In genomic region chr21:41444703-41445464, GRCh38 we compare ENCODE assay signal across 23 cellular contexts. TPM values are rescaled to one million over a fixed set of nuclear protein-coding genes. Genes with fewer than 3 reads are reported as not detected.
DNase-seq lines count a peak whose midpoint lies in the region; ATAC-seq, FAIRE-seq and TF ChIP-seq lines count a peak whose summit lies in the region.
"Had no signal": no experiment of that assay in that cellular context is flagged by ENCODE, and none has a peak within 500 bp of the region (broad histone marks: within the 10 kb centered on the region; RNA-seq: fewer than 3 reads in every experiment).

No MANE protein-coding gene starts in this region.

- SMC1A ChIA-PET in GM12878 (lab: Charles Lee; ENCODE audit: uncharacterized antibody, unreplicated experiment) = interaction anchor here (0.7 kb wide), 2 partner anchors 14 to 34 kb away, joined by 3 read pairs; no protein-coding TSS in a partner anchor

- H3K27ac ChIP-seq in right atrium auricular region = no peak overlapping the region
- no peak overlapping the region for H3K27ac ChIP-seq in GM12878 (ENCODE audit: control insufficient read depth, insufficient read depth)
- H3K27ac ChIP-seq in transverse colon = no peak overlapping the region
- H3K27ac ChIP-seq: Peyer's patch had no signal

- in situ Hi-C loops in GM12878 (cut with MboI) = no loop called here
- in situ Hi-C loops in transverse colon (cut with MboI; ENCODE audit: low pct_ligation_motif_present in 1 of 4, low pct_unique_long_range_greater_than_20kb in 1 of 4, low sequenced_read_pairs in 3 of 4) = no loop called here

- intact Hi-C loops in activated CD4-positive, alpha-beta T cell treated with anti-CD3 and anti-CD28 coated beads, Interleukin-2, amount 10 ng/mL, durations not matched to agents 24 days and 14 days (cut with micrococcal nuclease) = no loop called here
- intact Hi-C loops in cardiac septum (cut with DNase I) (no loop called here), GM12878 (cut with micrococcal nuclease; ENCODE audit: unreplicated experiment) (no loop called here), transverse colon (cut with DNase I; ENCODE audit: low total_unique reads) (loop anchor here (10.0 kb wide), 1 partner anchor 190 kb away; no protein-coding TSS in a partner anchor)

- POLR2A ChIA-PET in GM12878 (lab: Charles Lee) = no interaction called here
- POLR2A ChIA-PET in HEK293T (lab: Yijun Ruan, JAX) = no interaction called here

- H3K27ac Mint-ChIP-seq in activated CD4-positive, alpha-beta T cell treated with anti-CD3 and anti-CD28 coated beads, Interleukin-2, amount 10 ng/mL, durations not matched to agents 24 days and 14 days = peak overlapping the region; percentile 51
- H3K27ac Mint-ChIP-seq: HFFc6 had no signal

- H3K36me3 Mint-ChIP-seq in activated CD4-positive, alpha-beta T cell treated with anti-CD3 and anti-CD28 coated beads, Interleukin-2, amount 10 ng/mL, durations not matched to agents 24 days and 14 days (ENCODE audit: low read depth) = peaks cover 81% of the 10 kb centered on the region

- no peak for TF ChIP-seq RAD21 in GM12878 (IDR thresholded peaks at IDR 0.05; ENCODE audit: insufficient read depth, low read depth, low read length)

- no peak for DNase-seq in activated CD4-positive, alpha-beta T cell treated with anti-CD3 and anti-CD28 coated beads, Interleukin-2, amount 10 ng/mL, durations not matched to agents 24 days and 14 days
- DNase-seq in activated CD4-positive, alpha-beta T cell treated with anti-CD3 and anti-CD28 coated beads, Interleukin-2, amount 50 U/mL, for 4 hours = no peak
- DNase-seq in cardiac septum (ENCODE audit: low spot score) (peak; percentile 33), right atrium auricular region (ENCODE audit: low spot score) (no peak), GM12878 (ENCODE audit: low read depth, low spot score) (no peak), transverse colon (peak; percentile 2), COLO829 (ENCODE audit: low spot score) (no peak), HEK293T (ENCODE audit: extremely low spot score) (no peak)
- DNase-seq: AML-193, C1 segment of cervical spinal cord, DMS53, GDM1, H7, HFFc6, Karpas-422, MV-4-11, NCI-H1105 treated with DMSO at 0.1 percent for 48 hours, NCI-H2029 treated with DMSO at 0.1 percent for 48 hours, NCI-H2171 treated with DMSO at 0.1 percent for 48 hours, NCI-H524 treated with DMSO at 0.1 percent for 48 hours, NCI-H82 had no signal

- H3K9ac ChIP-seq in GM12878 (ENCODE audit: control insufficient read depth, insufficient read depth, low read length) = no peak overlapping the region

- peaks cover 20% of the 10 kb centered on the region for H3K4me1 Mint-ChIP-seq in activated CD4-positive, alpha-beta T cell treated with anti-CD3 and anti-CD28 coated beads, Interleukin-2, amount 10 ng/mL, durations not matched to agents 24 days and 14 days

- TF ChIP-seq POLR2A in GM12878 (IDR thresholded peaks at IDR 0.05; ENCODE audit: low read depth, low read length) (peak; percentile 57), transverse colon (IDR thresholded peaks at IDR 0.05) (no peak)

- CTCF ChIA-PET in GM12878 (lab: Yijun Ruan, JAX) (interaction anchor here (1.0 to 2.3 kb wide), 3 partner anchors 33 to 76 kb away, joined by 3 to 12 read pairs (median 5); no protein-coding TSS in a partner anchor), HEK293T (lab: Yijun Ruan, JAX) (interaction anchor here (0.6 kb wide), 1 partner anchor 165 kb away, joined by 3 read pairs; no protein-coding TSS in a partner anchor)

- WGBS in GM12878 (ENCODE audit: insufficient coverage, insufficient replicate concordance, low lambda C conversion rate, missing lambda C conversion rate) = 85% methylated on average over 13 of the region's 13 CpGs
- 84 to 93% methylated on average over 2 to 10 of the region's 13 CpGs for WGBS in transverse colon (ENCODE audit: low coverage in 1 of 2), 2 donors

- H3K27me3 Mint-ChIP-seq in activated CD4-positive, alpha-beta T cell treated with anti-CD3 and anti-CD28 coated beads, Interleukin-2, amount 10 ng/mL, durations not matched to agents 24 days and 14 days = no peaks in the 10 kb centered on the region

- no TSS peak for BruUV-seq in GM12878 (replicated peaks; lab: Mats Ljungman, UMichigan)

- peaks cover 4% of the 10 kb centered on the region for H4K20me1 ChIP-seq in GM12878 (ENCODE audit: control insufficient read depth, insufficient read depth)

- no peaks in the 10 kb centered on the region for H3K9me3 ChIP-seq in right atrium auricular region
- H3K9me3 ChIP-seq in GM12878 (replicated peaks; ENCODE audit: control insufficient read depth, insufficient read depth, low read length) = no peaks in the 10 kb centered on the region
- H3K9me3 ChIP-seq in transverse colon = no peaks in the 10 kb centered on the region
- H3K9me3 ChIP-seq: Peyer's patch had no signal

- H3K36me3 ChIP-seq in right atrium auricular region (peaks cover 19% of the 10 kb centered on the region), GM12878 (ENCODE audit: control insufficient read depth in 2 of 2, insufficient read depth in 2 of 2, low read length in 1 of 2) (peaks cover 28 to 81% of the 10 kb centered on the region in 2 experiments), transverse colon (peaks cover 0 to 37% (median 14%) of the 10 kb centered on the region in 4 donors)

- H3K4me2 ChIP-seq in GM12878 (ENCODE audit: control insufficient read depth, insufficient read depth) = no peak overlapping the region

- no peaks in the 10 kb centered on the region; the same call in none of the 2 replicates for H3K79me2 ChIP-seq in GM12878 (ENCODE audit: control insufficient read depth, insufficient read depth, low read length)

- ATAC-seq in GM12878 = no peak

- no peaks in the 10 kb centered on the region for H3K9me3 Mint-ChIP-seq in activated CD4-positive, alpha-beta T cell treated with anti-CD3 and anti-CD28 coated beads, Interleukin-2, amount 10 ng/mL, durations not matched to agents 24 days and 14 days
- H3K9me3 Mint-ChIP-seq: HFFc6 had no signal

- H2AFZ ChIP-seq in GM12878 (ENCODE audit: control insufficient read depth, low read depth, low read length) = no peak overlapping the region

- RAD21 ChIA-PET in GM12878 (lab: Charles Lee; ENCODE audit: unreplicated experiment) = interaction anchor here (0.6 kb wide), 1 partner anchor 10 kb away, joined by 3 read pairs; no protein-coding TSS in a partner anchor

- no peak for FAIRE-seq in GM12878 (lab: Jason Lieb, UNC)
- FAIRE-seq: D721Med had no signal

- TF ChIP-seq CTCF in right atrium auricular region (IDR thresholded peaks at IDR 0.05) (no peak), GM12878 (IDR thresholded peaks at IDR 0.05 in 2 of 3, conservative IDR thresholded peaks at IDR 0.05 in 1 of 3; ENCODE audit: control insufficient read depth in 2 of 3, extremely low read depth in 1 of 3, insufficient read depth in 1 of 3, low read depth in 3 of 3, low read length in 3 of 3) (no peak), transverse colon (IDR thresholded peaks at IDR 0.05) (no peak)

- no peaks in the 10 kb centered on the region for H3K4me1 ChIP-seq in right atrium auricular region
- H3K4me1 ChIP-seq in GM12878 (ENCODE audit: control insufficient read depth, insufficient read depth, low read length) = no peaks in the 10 kb centered on the region
- no peaks in the 10 kb centered on the region for H3K4me1 ChIP-seq in transverse colon
- H3K4me1 ChIP-seq: Peyer's patch had no signal

- TF ChIP-seq EP300 in GM12878 (IDR thresholded peaks at IDR 0.05; ENCODE audit: borderline replicate concordance in 1 of 2, control insufficient read depth in 1 of 2, low read depth in 2 of 2, low read length in 2 of 2) (no peak), transverse colon (IDR thresholded peaks at IDR 0.05; ENCODE audit: low read depth) (no peak)

- no peak overlapping the region for H3K4me3 ChIP-seq in right atrium auricular region
- H3K4me3 ChIP-seq in GM12878 = no peak overlapping the region
- H3K4me3 ChIP-seq in transverse colon = no peak overlapping the region
- H3K4me3 ChIP-seq: Peyer's patch had no signal

- H3K4me3 Mint-ChIP-seq in activated CD4-positive, alpha-beta T cell treated with anti-CD3 and anti-CD28 coated beads, Interleukin-2, amount 10 ng/mL, durations not matched to agents 24 days and 14 days = no peak overlapping the region
- H3K4me3 Mint-ChIP-seq: HFFc6 had no signal

- H3K27me3 ChIP-seq in right atrium auricular region (no peaks in the 10 kb centered on the region), GM12878 (replicated peaks in 1 of 2; ENCODE audit: control insufficient read depth in 2 of 2, insufficient read depth in 2 of 2, low read length in 1 of 2) (no peaks in the 10 kb centered on the region), transverse colon (no peaks in the 10 kb centered on the region)
- H3K27me3 ChIP-seq: Peyer's patch had no signal

TF ChIP-seq in HEK293T, 16 proteins besides CTCF, POLR2A, EP300 and RAD21 (continues in another document):
- TF ChIP-seq SP1 (IDR thresholded peaks at IDR 0.05) (no peak), ARNT (IDR thresholded peaks at IDR 0.05) (no peak)

RNA-seq across cellular contexts. Expression of gene MX1, which starts 18.8 kb away (rescaled TPM):
- total RNA-seq in activated CD4-positive, alpha-beta T cell treated with anti-CD3 and anti-CD28 coated beads, Interleukin-2, amount 10 ng/mL, durations not matched to agents 24 days and 14 days = 88.8 and 90.5 TPM in 2 replicates
- total RNA-seq in cardiac septum = 11.0 TPM
- 1 to 10 TPM; 6.9 to 8.5 TPM for total RNA-seq in right atrium auricular region
- 488 and 545 TPM in 2 replicates for total RNA-seq in GM12878 (2013; cell fraction: nucleolus; rRNA removed)
- 385 and 432 TPM in 2 replicates for total RNA-seq in GM12878 (2014; rRNA removed)
- total RNA-seq in GM12878 (2014; rRNA removed; fragmentation: Illumina TruSeq; extraction: Trizol) = 354 and 364 TPM in 2 replicates
- total RNA-seq in GM12878 (2021) = 380 and 405 TPM in 2 replicates
- polyA plus RNA-seq in GM12878 (2011; ENCODE audit: low read depth) = 255 TPM
- 337 and 367 TPM in 2 replicates for polyA plus RNA-seq in GM12878 (2011; rRNA removed)
- 403 and 416 TPM in 2 replicates for polyA plus RNA-seq in GM12878 (2011; cell fraction: cytosol; rRNA removed)
- polyA plus RNA-seq in GM12878 (2011; cell fraction: nucleus; rRNA removed) = 596 and 625 TPM in 2 replicates
- 327 and 366 TPM in 2 replicates for polyA plus RNA-seq in GM12878 (2012)
- 293 and 352 TPM in 2 replicates for polyA plus RNA-seq in GM12878 (2014; fragmentation: Illumina TruSeq; extraction: Trizol)
- polyA plus RNA-seq in GM12878 (2014; fragmentation: Nextera tagmentation; extraction: Ambion mirVana) = 10 to 100 TPM; 75.9 to 90.9 TPM
- polyA plus RNA-seq in GM12878 (2014; rRNA removed) = 308 and 311 TPM in 2 replicates
- polyA plus RNA-seq in GM12878 (2016; fragmentation: Nextera tagmentation; extraction: Ambion mirVana) = 100 to 1,000 TPM; 242 to 247 TPM
- 680 and 808 TPM in 2 replicates for polyA minus RNA-seq in GM12878 (2011; rRNA and poly(A)+ RNA removed)
- 217 and 223 TPM in 2 replicates for polyA minus RNA-seq in GM12878 (2011; cell fraction: cytosol; rRNA and poly(A)+ RNA removed)
- polyA minus RNA-seq in GM12878 (2011; cell fraction: nucleus; rRNA and poly(A)+ RNA removed) = 429 and 648 TPM in 2 replicates
- total RNA-seq in transverse colon = 10 to 100 TPM; 27.3 to 82.2 (median 61.9) TPM

Comparison
In these comparisons a context has a peak if more than half of its experiments do, and no peak if none do; other contexts are left out.
1. DNase-seq: peak in cardiac septum (single experiment) and transverse colon (single experiment); none in activated CD4-positive, alpha-beta T cell treated with anti-CD3 and anti-CD28 coated beads, Interleukin-2, amount 10 ng/mL, durations not matched to agents 24 days and 14 days (single experiment), activated CD4-positive, alpha-beta T cell treated with anti-CD3 and anti-CD28 coated beads, Interleukin-2, amount 50 U/mL, for 4 hours (0 of 2), right atrium auricular region (single experiment), GM12878 (single experiment), COLO829 (single experiment) and HEK293T (single experiment).